In the genomic region with DNA sequence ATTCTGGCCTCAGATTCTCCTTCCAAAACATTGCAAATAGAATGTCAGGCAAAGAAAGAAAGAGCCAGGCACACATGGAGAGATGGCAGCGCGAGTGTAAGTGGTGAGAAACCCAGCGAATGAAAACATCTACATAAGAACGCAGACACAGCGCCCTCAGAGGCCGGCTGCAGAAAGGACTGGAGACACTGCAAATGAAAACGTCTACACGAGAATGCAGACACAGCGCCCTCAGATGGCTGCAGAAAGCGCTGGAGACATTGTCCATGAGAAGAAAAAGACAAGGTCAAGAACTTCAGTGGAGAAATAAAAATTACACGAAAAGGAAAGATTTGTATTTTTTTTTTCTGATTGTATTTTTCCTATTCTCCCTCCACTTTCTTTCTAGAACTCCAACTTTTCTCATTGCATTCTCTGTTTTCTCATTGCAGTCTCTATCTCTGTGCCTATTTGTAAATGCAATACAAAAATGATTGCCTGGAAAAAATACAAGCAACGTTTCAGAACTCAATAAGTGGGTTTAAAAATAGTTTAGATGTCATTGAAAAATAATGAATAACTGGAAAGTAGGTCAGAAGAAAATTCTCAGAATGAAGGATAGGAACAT, we compare ENCODE assay signal across 8 cellular contexts.
DNase-seq lines count a peak whose midpoint lies in the region; ATAC-seq and TF ChIP-seq lines count a peak whose summit lies in the region.

No MANE protein-coding gene starts in this region.

- no peaks in the 10 kb centered on the region for H3K36me3 ChIP-seq in DND-41 (ENCODE audit: insufficient read depth, low read length)
- H3K36me3 ChIP-seq in SJCRH30, result no peaks in the 10 kb centered on the region
- H3K36me3 ChIP-seq in parathyroid adenoma (ENCODE audit: control insufficient read depth, insufficient read depth, low read length), result no peaks in the 10 kb centered on the region
- H3K36me3 ChIP-seq in upper lobe of left lung, result no peaks in the 10 kb centered on the region

- H4K91ac ChIP-seq in H9 (ENCODE audit: insufficient read length, low read depth, low read length), result no peak overlapping the region

- no peak overlapping the region for H3K23ac ChIP-seq in H9 (ENCODE audit: insufficient read length, low read depth, low read length)

- H3K79me1 ChIP-seq in H9 (ENCODE audit: insufficient read depth, low read depth, low read length, poor library complexity, severe bottlenecking), result no peaks in the 10 kb centered on the region

- no peak overlapping the region for H3K56ac ChIP-seq in H9 (ENCODE audit: insufficient read length, low read depth, low read length)

- peak overlapping the region; percentile 37 to 60 for H3K4me3 Mint-ChIP-seq in H9

- no peaks in the 10 kb centered on the region for H3K79me2 ChIP-seq in DND-41 (ENCODE audit: insufficient read depth, low read length)
- no peaks in the 10 kb centered on the region for H3K79me2 ChIP-seq in H9 (ENCODE audit: insufficient read depth, low read length)
- H3K79me2 ChIP-seq in parathyroid adenoma, result no peaks in the 10 kb centered on the region

- no peak overlapping the region for H2BK12ac ChIP-seq in H9 (ENCODE audit: insufficient read length, low read depth, low read length)

- H3K4ac ChIP-seq in H9 (ENCODE audit: low read depth, low read length), result no peak overlapping the region

- H3K4me1 Mint-ChIP-seq in H9, result peaks cover 32 to 38% of the 10 kb centered on the region in 2 experiments

- no peak overlapping the region for H3K18ac ChIP-seq in H9 (ENCODE audit: insufficient read length, low read depth, low read length)

- DNase-seq in DND-41 (peak; percentile 53), H9 (peak; percentile 89), NB4 (ENCODE audit: low read depth) (peak; percentile 90), SJCRH30 (peak; percentile 59 to 76), globus pallidus (ENCODE audit: low spot score) (peak; percentile 87), upper lobe of left lung (peak in 1 of 2 donors; percentile 87)
- peak in 3 of 4 experiments; percentile 8 to 62 (median 52) for DNase-seq in activated naive CD4-positive, alpha-beta T cell (lab: John Stamatoyannopoulos, UW)

- no peak overlapping the region for H2AK5ac ChIP-seq in H9 (ENCODE audit: insufficient read length, low read length)

- TF ChIP-seq CTCF in DND-41 (IDR thresholded peaks at IDR 0.05; ENCODE audit: borderline replicate concordance, extremely low read depth, low read length, poor library complexity, severe bottlenecking), result peak; percentile 70
- TF ChIP-seq CTCF in H9 (conservative IDR thresholded peaks at IDR 0.05), result peak; percentile 90
- peak; percentile 99 for TF ChIP-seq CTCF in NB4 (IDR thresholded peaks at IDR 0.05; ENCODE audit: low read depth, low read length)
- peak; percentile 83 for TF ChIP-seq CTCF in parathyroid adenoma (IDR thresholded peaks at IDR 0.05)
- peak; percentile 48 to 83 (median 72) for TF ChIP-seq CTCF in upper lobe of left lung (IDR thresholded peaks at IDR 0.05)

- no peak overlapping the region for H2BK20ac ChIP-seq in H9 (ENCODE audit: low read depth, low read length, poor library complexity, severe bottlenecking)

- no peaks in the 10 kb centered on the region for H3K9me3 ChIP-seq in DND-41 (ENCODE audit: insufficient read depth, low read length, severe bottlenecking)
- H3K9me3 ChIP-seq in H9 (ENCODE audit: control insufficient read depth, low read depth, low read length), result no peaks in the 10 kb centered on the region
- H3K9me3 ChIP-seq in SJCRH30 (replicated peaks), result no peaks in the 10 kb centered on the region
- H3K9me3 ChIP-seq in parathyroid adenoma (ENCODE audit: control insufficient read depth, low read length), result no peaks in the 10 kb centered on the region
- H3K9me3 ChIP-seq in upper lobe of left lung, result no peaks in the 10 kb centered on the region

- H3K27ac Mint-ChIP-seq in H9, result peak overlapping the region in 2 of 3 experiments; percentile 17 to 34; a peak in 1 of 7 replicates

- H3K23me2 ChIP-seq in H9 (ENCODE audit: insufficient read length, low read depth, low read length, poor library complexity, severe bottlenecking), result peaks cover 2% of the 10 kb centered on the region

- WGBS in H9 (ENCODE audit: extremely low coverage, insufficient read length, low lambda C conversion rate), result no CpG with 5 or more reads among the region's 12 CpGs
- WGBS in upper lobe of left lung, 2 donors, result 3 to 4% methylated on average over 12 of the region's 12 CpGs

- no peak overlapping the region for H4K8ac ChIP-seq in H9 (replicated peaks; ENCODE audit: insufficient read length, low read depth, low read length)

- no peaks in the 10 kb centered on the region for H3K36me3 Mint-ChIP-seq in H9 (ENCODE audit: insufficient read depth in 1 of 3, low read depth in 3 of 3)

- no peak for TF ChIP-seq EP300 in upper lobe of left lung (IDR thresholded peaks at IDR 0.05)

- H3K4me1 ChIP-seq in DND-41 (ENCODE audit: insufficient read depth, low read length) (peaks cover 7% of the 10 kb centered on the region), H9 (ENCODE audit: insufficient read depth, low read length) (peaks cover 2% of the 10 kb centered on the region; the same call in 1 of the 2 replicates), SJCRH30 (no peaks in the 10 kb centered on the region), parathyroid adenoma (no peaks in the 10 kb centered on the region), upper lobe of left lung (peaks cover 4 to 11% (median 6%) of the 10 kb centered on the region in 4 donors)

- no peak overlapping the region for H3T11ph ChIP-seq in H9 (ENCODE audit: low read length)

- H4K20me1 ChIP-seq in DND-41 (ENCODE audit: insufficient read depth, low read length) (no peaks in the 10 kb centered on the region), H9 (ENCODE audit: control insufficient read depth, insufficient read depth, insufficient read length) (no peaks in the 10 kb centered on the region)

- H3K4me2 ChIP-seq in DND-41 (ENCODE audit: insufficient read depth, low read length), result no peak overlapping the region
- no peak overlapping the region for H3K4me2 ChIP-seq in H9 (ENCODE audit: insufficient read depth, insufficient read length, low read length)
- no peak overlapping the region for H3K4me2 ChIP-seq in parathyroid adenoma (ENCODE audit: low read length)

- H3K9me3 Mint-ChIP-seq in H9, result no peaks in the 10 kb centered on the region

- no peak overlapping the region for H2AFZ ChIP-seq in DND-41 (ENCODE audit: low read depth, low read length)
- no peak overlapping the region for H2AFZ ChIP-seq in H9 (ENCODE audit: low read length)
- no peak overlapping the region for H2AFZ ChIP-seq in parathyroid adenoma

- no peak overlapping the region for H2BK120ac ChIP-seq in H9 (ENCODE audit: low read depth, low read length, poor library complexity, severe bottlenecking)

- no peak overlapping the region for H2BK5ac ChIP-seq in H9 (ENCODE audit: insufficient read length, low read length)

- H3K27me3 Mint-ChIP-seq in H9 (ENCODE audit: low read depth), result peaks cover 43% of the 10 kb centered on the region

- ATAC-seq in DND-41 (ENCODE audit: insufficient read depth, low read depth) (peak; percentile 49; the same call in 2 of the 3 replicates), upper lobe of left lung (ENCODE audit: low FRiP score in 2 of 2) (peak; percentile 81 to 82)

- no peak overlapping the region for H2BK15ac ChIP-seq in H9 (ENCODE audit: low read depth, low read length)

- H3K4me3 ChIP-seq in DND-41 (ENCODE audit: low read depth in 1 of 2, low read length in 2 of 2) (no peak overlapping the region), NB4 (ENCODE audit: low read depth, low read length) (no peak overlapping the region), SJCRH30 (no peak overlapping the region), parathyroid adenoma (ENCODE audit: low read depth, low read length) (no peak overlapping the region), upper lobe of left lung (no peak overlapping the region)

- H3K27ac ChIP-seq in DND-41 (ENCODE audit: low read length), result no peak overlapping the region
- no peak overlapping the region for H3K27ac ChIP-seq in H9 (ENCODE audit: insufficient read length, low read depth, low read length)
- H3K27ac ChIP-seq in SJCRH30, result no peak overlapping the region
- no peak overlapping the region for H3K27ac ChIP-seq in parathyroid adenoma
- no peak overlapping the region for H3K27ac ChIP-seq in upper lobe of left lung

- H3K14ac ChIP-seq in H9 (ENCODE audit: insufficient read depth, low read length), result no peak overlapping the region

- no peak overlapping the region for H3K9ac ChIP-seq in DND-41 (ENCODE audit: low read depth, low read length)
- no peak overlapping the region for H3K9ac ChIP-seq in H9 (ENCODE audit: extremely low read depth, insufficient read length, low read length)
- H3K9ac ChIP-seq in parathyroid adenoma, result no peak overlapping the region

- TF ChIP-seq POLR2A in NB4 (IDR thresholded peaks at IDR 0.05; ENCODE audit: extremely low read depth, insufficient read length) (no peak), upper lobe of left lung (IDR thresholded peaks at IDR 0.05) (no peak)

- no peak overlapping the region for H4K5ac ChIP-seq in H9 (ENCODE audit: insufficient read length, low read depth, low read length)

- H3K27me3 ChIP-seq in DND-41 (ENCODE audit: insufficient read depth, low read length, poor library complexity) (peaks cover 10% of the 10 kb centered on the region), H9 (ENCODE audit: insufficient read depth, low read length) (peaks cover 10% of the 10 kb centered on the region; the same call in 1 of the 2 replicates), SJCRH30 (no peaks in the 10 kb centered on the region), parathyroid adenoma (ENCODE audit: control insufficient read depth, insufficient read depth, low read length) (peaks cover 5% of the 10 kb centered on the region), upper lobe of left lung (peaks cover 0 to 19% (median 6%) of the 10 kb centered on the region in 4 donors)
